In the genomic region with DNA sequence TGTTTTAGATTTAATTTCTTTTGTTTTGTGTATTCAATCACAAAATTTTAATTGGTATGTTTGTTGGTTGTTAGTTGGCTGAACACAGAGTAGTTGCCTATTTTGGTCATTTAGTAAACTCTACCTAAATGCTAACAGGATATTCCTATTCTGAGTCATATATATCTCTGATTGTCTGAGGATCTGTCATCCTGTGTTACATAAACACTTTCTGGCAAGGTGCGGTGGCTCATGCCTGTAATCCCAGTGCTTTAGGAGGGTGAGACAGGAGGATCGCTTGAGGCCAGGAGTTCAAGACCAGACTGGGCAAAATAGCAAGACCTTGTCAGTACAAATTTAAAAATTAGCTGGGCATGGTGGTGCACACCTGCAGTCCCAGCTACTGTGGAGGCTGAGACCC, we compare ENCODE assay signal across 17 cellular contexts.
"Had no signal": no experiment of that assay in that cellular context is flagged by ENCODE, and none has a peak within 500 bp of the region (broad histone marks: within the 10 kb centered on the region; RNA-seq: fewer than 3 reads in every experiment).

No MANE protein-coding gene starts in this region.

- DNase-seq: activated CD4-positive, alpha-beta memory T cell treated with anti-CD3 and anti-CD28 coated beads, Interleukin-2, amount 10 ng/mL, durations not matched to agents 7 days and 5 days; activated CD4-positive, alpha-beta T cell treated with anti-CD3 and anti-CD28 coated beads for 4 hours; activated effector memory CD4-positive, alpha-beta T cell treated with Interleukin-2 at 50 U/mL for 16 hours; activated naive CD4-positive, alpha-beta T cell treated with anti-CD3 and anti-CD28 coated beads, Interleukin-2, amount 50 U/mL, for 16 hours; activated T-cell treated with anti-CD3 and anti-CD28 coated beads, Interleukin-2, amount 50 U/mL, for 4 hours; adrenal gland; central memory CD4-positive, alpha-beta T cell; colonic mucosa; foreskin melanocyte; heart left ventricle; naive thymus-derived CD8-positive, alpha-beta T cell; T-helper 17 cell; thyroid gland had no signal

- H2AFZ ChIP-seq: parathyroid adenoma had no signal

- H3K27ac Mint-ChIP-seq: activated CD4-positive, alpha-beta memory T cell treated with anti-CD3 and anti-CD28 coated beads, Interleukin-2, amount 10 ng/mL, durations not matched to agents 7 days and 5 days; memory B cell; naive thymus-derived CD8-positive, alpha-beta T cell; stimulated activated effector memory CD8-positive, alpha-beta T cell treated with anti-CD3 and anti-CD28 coated beads, Interleukin-12 subunit alpha, Interleukin-12 subunit beta, amount 100 ng/mL, for 72 hours; T-helper 17 cell had no signal

- H3K36me3 ChIP-seq: adrenal gland, colonic mucosa, thyroid gland had no signal

- H3K9ac ChIP-seq: parathyroid adenoma had no signal

- H3K9me3 ChIP-seq: adrenal gland, colonic mucosa, esophagus muscularis mucosa, heart left ventricle, thyroid gland had no signal

- H3K27me3 ChIP-seq: adrenal gland, colonic mucosa, esophagus muscularis mucosa, heart left ventricle, thyroid gland had no signal

- H3K4me1 ChIP-seq: colonic mucosa, parathyroid adenoma had no signal

- H3K79me2 ChIP-seq: parathyroid adenoma had no signal

- H3K4me3 ChIP-seq: adrenal gland, colonic mucosa, esophagus muscularis mucosa, heart left ventricle, thyroid gland had no signal

- H3K27ac ChIP-seq: adrenal gland, colonic mucosa, parathyroid adenoma, thyroid gland had no signal

- H3K9me3 Mint-ChIP-seq: activated CD4-positive, alpha-beta memory T cell treated with anti-CD3 and anti-CD28 coated beads, Interleukin-2, amount 10 ng/mL, durations not matched to agents 7 days and 5 days; activated T-cell treated with anti-CD3 and anti-CD28 coated beads, Interleukin-2, amount 50 U/mL, for 4 hours; memory B cell; naive thymus-derived CD8-positive, alpha-beta T cell; stimulated activated effector memory CD8-positive, alpha-beta T cell treated with anti-CD3 and anti-CD28 coated beads, Interleukin-12 subunit alpha, Interleukin-12 subunit beta, amount 100 ng/mL, for 72 hours had no signal

- H3K36me3 Mint-ChIP-seq: memory B cell; naive thymus-derived CD8-positive, alpha-beta T cell; stimulated activated effector memory CD8-positive, alpha-beta T cell treated with anti-CD3 and anti-CD28 coated beads, Interleukin-12 subunit alpha, Interleukin-12 subunit beta, amount 100 ng/mL, for 72 hours had no signal

- ATAC-seq: activated T-cell treated with anti-CD3 and anti-CD28 coated beads, Interleukin-2, amount 50 U/mL, for 4 hours; naive thymus-derived CD8-positive, alpha-beta T cell; stimulated activated effector memory CD8-positive, alpha-beta T cell treated with anti-CD3 and anti-CD28 coated beads, Interleukin-12 subunit alpha, Interleukin-12 subunit beta, amount 100 ng/mL, for 72 hours; T-helper 17 cell had no signal
